ENCODE assay signal across 7 cellular contexts in the genomic region with DNA sequence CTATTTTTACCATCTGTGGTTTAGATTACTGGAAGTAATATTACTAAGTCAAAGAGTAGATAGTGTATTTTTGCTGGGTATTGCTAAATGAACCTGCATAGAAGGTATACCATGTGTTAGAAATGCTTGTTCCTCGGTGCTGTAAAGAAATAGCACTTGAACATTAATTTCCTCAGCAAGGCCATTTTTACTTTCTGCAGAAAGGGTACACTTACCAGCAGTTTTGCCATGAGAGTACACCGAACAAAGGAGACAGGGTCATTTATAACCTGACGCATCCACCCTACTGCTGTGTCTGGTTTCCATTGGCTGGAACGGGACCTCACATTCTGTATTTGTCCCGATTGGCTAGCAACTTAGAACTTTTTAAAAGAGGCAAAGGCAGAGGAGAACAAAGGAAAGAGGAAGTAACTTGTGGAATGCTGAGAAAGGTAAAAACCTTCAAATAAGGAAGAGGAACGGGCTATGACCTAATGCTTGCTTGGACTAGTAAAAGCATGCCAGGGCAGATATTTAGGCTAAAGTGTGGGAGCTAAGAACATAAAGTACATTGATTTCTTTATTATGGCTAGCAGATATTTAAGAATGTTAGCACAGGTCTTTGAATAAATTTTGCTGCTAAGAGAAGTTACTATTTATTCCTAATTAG. TPM values are rescaled to one million over a fixed set of nuclear protein-coding genes. Genes with fewer than 3 reads are reported as not detected.
DNase-seq lines count a peak whose midpoint lies in the region; ATAC-seq and TF ChIP-seq lines count a peak whose summit lies in the region.
"Not testable (repeated sequence)": the region's sequence is repeated elsewhere in the genome, so short reads cannot be mapped to it uniquely, and the experiment has no call there.

No MANE protein-coding gene starts in this region.

- not testable (repeated sequence) for H3K4me1 ChIP-seq in GM23338 (ENCODE audit: insufficient read depth)
- H3K4me1 ChIP-seq in esophagus squamous epithelium: peaks cover 0 to 46% (median under 1%) of the 10 kb centered on the region in 3 donors

- not testable (repeated sequence) for H3K27me3 Mint-ChIP-seq in GM23338 (ENCODE audit: insufficient read depth, low read depth, poor library complexity); MCF 10A (ENCODE audit: insufficient read depth, unreplicated experiment); progenitor cell of endocrine pancreas

- H3F3A ChIP-seq in GM23338 (replicated peaks; ENCODE audit: low read depth): not testable (repeated sequence)

- H3K36me3 ChIP-seq in GM23338 (ENCODE audit: insufficient read depth); esophagus squamous epithelium: not testable (repeated sequence)

- not testable (repeated sequence) for TF ChIP-seq POLR2A in esophagus squamous epithelium (IDR thresholded peaks at IDR 0.05)

- not testable (repeated sequence) for H2AFZ ChIP-seq in GM23338

- H3K27ac ChIP-seq in GM23338 (ENCODE audit: low read depth): peak overlapping the region; percentile 64; the same call in 1 of the 2 replicates
- H3K27ac ChIP-seq in esophagus squamous epithelium: peak overlapping the region in 3 of 4 donors; percentile 43 to 70 (median 66)

- not testable (repeated sequence) for H3K4me3 Mint-ChIP-seq in GM23338; progenitor cell of endocrine pancreas (ENCODE audit: low read depth)
- H3K4me3 Mint-ChIP-seq in MCF 10A (ENCODE audit: unreplicated experiment): peak overlapping the region; percentile 10

- not testable (repeated sequence) for H3K36me3 Mint-ChIP-seq in GM23338 (ENCODE audit: low read depth); MCF 10A (ENCODE audit: insufficient read depth, unreplicated experiment); progenitor cell of endocrine pancreas (ENCODE audit: insufficient read depth)

- intact Hi-C loops in MCF 10A (cut with micrococcal nuclease); esophagus squamous epithelium (cut with DNase I): not testable (repeated sequence)

- not testable (repeated sequence) for TF ChIP-seq CTCF in GM23338 (conservative IDR thresholded peaks at IDR 0.05; ENCODE audit: low read depth in 2 of 2); LNCaP clone FGC (IDR thresholded peaks at IDR 0.05; ENCODE audit: control insufficient read depth, extremely low read depth, insufficient read depth); MCF 10A (IDR thresholded peaks at IDR 0.05; ENCODE audit: unreplicated experiment); esophagus squamous epithelium (IDR thresholded peaks at IDR 0.05); progenitor cell of endocrine pancreas (IDR thresholded peaks at IDR 0.05; ENCODE audit: unreplicated experiment)

- H3K9me3 Mint-ChIP-seq in GM23338; MCF 10A (ENCODE audit: unreplicated experiment); progenitor cell of endocrine pancreas (ENCODE audit: low read depth): not testable (repeated sequence)

- CTCF ChIA-PET in MCF 10A (lab: Yijun Ruan, JAX): not testable (repeated sequence)

- H3K27ac Mint-ChIP-seq in GM23338 (peak overlapping the region; percentile 79), MCF 10A (ENCODE audit: low read depth, unreplicated experiment) (peak overlapping the region; percentile 77), progenitor cell of endocrine pancreas (peak overlapping the region; percentile 78)

- POLR2A ChIA-PET in MCF 10A (lab: Yijun Ruan, JAX): interaction anchor here (1.0 to 1.9 kb wide), 5 partner anchors 9 to 56 kb away, joined by 3 to 8 read pairs (median 4); partner anchors contain the start of gene GALNT11

- TSS peak; percentile 77 for BruUV-seq in MCF 10A (replicated peaks; lab: Mats Ljungman, UMichigan)

- not testable (repeated sequence) for H3K9me3 ChIP-seq in esophagus squamous epithelium

- not testable (repeated sequence) for ATAC-seq in GM23338

- not testable (repeated sequence) for H3K27me3 ChIP-seq in GM23338 (ENCODE audit: insufficient read depth); esophagus squamous epithelium

- H4K20me1 ChIP-seq in GM23338 (replicated peaks; ENCODE audit: insufficient read depth): not testable (repeated sequence)

- 49 to 55% methylated on average over 6 of the region's 6 CpGs for WGBS in esophagus squamous epithelium, 2 donors

- DNase-seq in GM23338 (ENCODE audit: low spot score) (peak; percentile 55), LNCaP clone FGC (ENCODE audit: low read depth) (peak; percentile 32), OCI-M1 (lab: John Stamatoyannopoulos, UW) (peak; percentile 2), MCF 10A (ENCODE audit: unreplicated experiment) (peak; percentile 38), medulla oblongata (ENCODE audit: extremely low spot score) (peak; percentile 22)
- DNase-seq in esophagus squamous epithelium (lab: John Stamatoyannopoulos, UW); progenitor cell of endocrine pancreas (ENCODE audit: low spot score, unreplicated experiment): not testable (repeated sequence)

- not testable (repeated sequence) for H3K79me2 ChIP-seq in GM23338 (replicated peaks; ENCODE audit: insufficient read depth)

- H3K9me2 ChIP-seq in GM23338 (ENCODE audit: insufficient read depth): not testable (repeated sequence)

- H3K4me3 ChIP-seq in GM23338; LNCaP clone FGC (ENCODE audit: low read depth, low read length); esophagus squamous epithelium: not testable (repeated sequence)

- peaks cover 37% of the 10 kb centered on the region for H3K4me1 Mint-ChIP-seq in GM23338
- H3K4me1 Mint-ChIP-seq in MCF 10A (ENCODE audit: insufficient read depth, unreplicated experiment): peaks cover 36% of the 10 kb centered on the region
- H3K4me1 Mint-ChIP-seq in progenitor cell of endocrine pancreas (ENCODE audit: low read depth): peaks cover 14% of the 10 kb centered on the region

- not testable (repeated sequence) for H3K4me2 ChIP-seq in GM23338

RNA-seq across cellular contexts. Expression of gene GALNT11, which starts 56.7 kb away (rescaled TPM):
- total RNA-seq in GM23338 (2014; rRNA removed; shearing (Covaris generic)): 23.0 and 33.6 TPM in 2 replicates
- 14.5 and 16.1 TPM in 2 replicates for polyA plus RNA-seq in GM23338 (2016; fragmentation: Nextera tagmentation; extraction: Ambion mirVana)
- total RNA-seq in MCF 10A (2022) (15.1 and 17.3 TPM in 2 replicates), esophagus squamous epithelium (10 to 100 TPM; 26.9 to 53.3 (median 33.6) TPM), progenitor cell of endocrine pancreas (29.5 and 32.9 TPM in 2 replicates)
